In genomic region chr4:73080789-73081188, GRCh38 we compare ENCODE assay signal across 17 cellular contexts. TPM values are rescaled to one million over a fixed set of nuclear protein-coding genes. Genes with fewer than 3 reads are reported as not detected.
DNase-seq lines count a peak whose midpoint lies in the region; ATAC-seq and TF ChIP-seq lines count a peak whose summit lies in the region.
"Had no signal": no experiment of that assay in that cellular context is flagged by ENCODE, and none has a peak within 500 bp of the region (broad histone marks: within the 10 kb centered on the region; RNA-seq: fewer than 3 reads in every experiment).

No MANE protein-coding gene starts in this region.

- H3K4me1 ChIP-seq in heart right ventricle: peaks cover 0 to 11% (median 0%) of the 10 kb centered on the region in 9 donors

- peak overlapping the region; percentile 77 for H3K27ac Mint-ChIP-seq in stimulated activated effector memory CD8-positive, alpha-beta T cell treated with anti-CD3 and anti-CD28 coated beads, Interleukin-12 subunit alpha, Interleukin-12 subunit beta, amount 100 ng/mL, for 72 hours

- no peak overlapping the region for H3K4me3 Mint-ChIP-seq in stimulated activated effector memory CD8-positive, alpha-beta T cell treated with anti-CD3 and anti-CD28 coated beads, Interleukin-12 subunit alpha, Interleukin-12 subunit beta, amount 100 ng/mL, for 72 hours

- intact Hi-C loops in heart right ventricle (cut with DNase I) (no loop called here), Right ventricle myocardium superior (cut with DNase I) (no loop called here), dorsolateral prefrontal cortex (cut with DNase I) (no loop called here)

- H3K36me3 ChIP-seq in heart right ventricle: peaks cover 0 to 100% (median 24%) of the 10 kb centered on the region in 9 donors

- H3K4me3 ChIP-seq in heart right ventricle (no peak overlapping the region), dorsolateral prefrontal cortex (peak overlapping the region in 29 of 59 donors; percentile 5 to 50 (median 28))

- no peak for TF ChIP-seq CTCF in heart right ventricle (IDR thresholded peaks at IDR 0.05)
- no peak for TF ChIP-seq CTCF in dorsolateral prefrontal cortex (IDR thresholded peaks at IDR 0.05 in 54 of 56, conservative IDR thresholded peaks at IDR 0.05 in 2 of 56; ENCODE audit: low read depth in 1 of 56, partially characterized antibody in 56 of 56)

- WGBS in heart right ventricle, 2 donors: 73 to 81% methylated on average over 3 of the region's 3 CpGs

- H3K27me3 ChIP-seq in heart right ventricle (no peaks in the 10 kb centered on the region), dorsolateral prefrontal cortex (no peaks in the 10 kb centered on the region)
- H3K27me3 ChIP-seq: brain microvascular endothelial cell had no signal

- peaks cover 100% of the 10 kb centered on the region for H3K36me3 Mint-ChIP-seq in stimulated activated effector memory CD8-positive, alpha-beta T cell treated with anti-CD3 and anti-CD28 coated beads, Interleukin-12 subunit alpha, Interleukin-12 subunit beta, amount 100 ng/mL, for 72 hours

- H3K27ac ChIP-seq in heart right ventricle (peak overlapping the region in 1 of 10 donors; percentile 18), dorsolateral prefrontal cortex (peak overlapping the region in 49 of 59 donors; percentile 5 to 79 (median 54))
- H3K27ac ChIP-seq: brain microvascular endothelial cell, KMS-11, WERI-Rb-1 had no signal

- DNase-seq in heart right ventricle (no peak), Right ventricle myocardium superior (no peak), dorsolateral prefrontal cortex (peak in 5 of 10 donors; percentile 22 to 54 (median 51)), GM03348 (ENCODE audit: low spot score) (no peak), DMS79 treated with DMSO at 0.1 percent for 48 hours (lab: John Stamatoyannopoulos, UW) (no peak)
- DNase-seq in stimulated activated effector memory CD8-positive, alpha-beta T cell treated with anti-CD3 and anti-CD28 coated beads, Interleukin-12 subunit alpha, Interleukin-12 subunit beta, amount 100 ng/mL, for 72 hours (ENCODE audit: low spot score in 2 of 2): no peak
- DNase-seq: activated T-cell treated with anti-CD3 and anti-CD28 coated beads, Interleukin-2, amount 50 U/mL, for 48 hours; brain microvascular endothelial cell; DMS53; glutamatergic neuron; NCI-H1436; NCI-H446 treated with DMSO at 0.1 percent for 48 hours; trophoblast cell; WERI-Rb-1 had no signal

- H3K9me3 ChIP-seq in heart right ventricle: no peaks in the 10 kb centered on the region

- H3K4me1 Mint-ChIP-seq in stimulated activated effector memory CD8-positive, alpha-beta T cell treated with anti-CD3 and anti-CD28 coated beads, Interleukin-12 subunit alpha, Interleukin-12 subunit beta, amount 100 ng/mL, for 72 hours: peaks cover 13% of the 10 kb centered on the region

- H3K9me3 Mint-ChIP-seq in stimulated activated effector memory CD8-positive, alpha-beta T cell treated with anti-CD3 and anti-CD28 coated beads, Interleukin-12 subunit alpha, Interleukin-12 subunit beta, amount 100 ng/mL, for 72 hours: no peaks in the 10 kb centered on the region

- peak in 5 of 8 donors; percentile 22 to 53 (median 39) for ATAC-seq in heart right ventricle
- no peak for ATAC-seq in Right ventricle myocardium superior (ENCODE audit: poor library complexity)
- ATAC-seq in HG03378 (IDR thresholded peaks at IDR 0.05; ENCODE audit: unreplicated experiment): peak; percentile 52
- peak; percentile 64 for ATAC-seq in stimulated activated effector memory CD8-positive, alpha-beta T cell treated with anti-CD3 and anti-CD28 coated beads, Interleukin-12 subunit alpha, Interleukin-12 subunit beta, amount 100 ng/mL, for 72 hours
- ATAC-seq in GM19035 (IDR thresholded peaks at IDR 0.05; ENCODE audit: unreplicated experiment): no peak

RNA-seq across cellular contexts. Expression of gene COX18, which starts 11.3 kb away (rescaled TPM):
- total RNA-seq in heart right ventricle (10 to 100 TPM; 16.8 to 22.3 (median 18.1) TPM), Right ventricle myocardium superior (15.9 TPM), dorsolateral prefrontal cortex (10 to 100 TPM in 107 of 120 experiments, 1 to 10 TPM in 13; 7.4 to 18.5 (median 12.7) TPM)
- 10 to 100 TPM in 1 of 2 donors, 1 to 10 TPM in 1; 8.0 to 10.5 TPM for polyA plus RNA-seq in heart right ventricle

Comparison
In these comparisons a context has a peak if more than half of its experiments do, and no peak if none do; other contexts are left out.
1. ATAC-seq: peak in heart right ventricle (5 of 8), HG03378 (single experiment) and stimulated activated effector memory CD8-positive, alpha-beta T cell treated with anti-CD3 and anti-CD28 coated beads, Interleukin-12 subunit alpha, Interleukin-12 subunit beta, amount 100 ng/mL, for 72 hours (single experiment); none in Right ventricle myocardium superior (single experiment) and GM19035 (single experiment).